Comparison of ENCODE assay signal across 19 cellular contexts in genomic region chr6:410555-411395, GRCh38. TPM values are rescaled to one million over a fixed set of nuclear protein-coding genes. Genes with fewer than 3 reads are reported as not detected.
A peak's percentile ranks its signal among the peaks of the same experiment; 100 is the strongest.
DNase-seq lines count a peak whose midpoint lies in the region; ATAC-seq and TF ChIP-seq lines count a peak whose summit lies in the region.
"Had no signal": no experiment of that assay in that cellular context is flagged by ENCODE, and none has a peak within 500 bp of the region (broad histone marks: within the 10 kb centered on the region; RNA-seq: fewer than 3 reads in every experiment).

No MANE protein-coding gene starts in this region.

- H3K4me3 Mint-ChIP-seq in T-helper 17 cell (no peak overlapping the region), GM23338 (no peak overlapping the region)
- H3K4me3 Mint-ChIP-seq: CD4-positive, alpha-beta memory T cell; naive thymus-derived CD8-positive, alpha-beta T cell; T-cell had no signal

- no peaks in the 10 kb centered on the region for H3K36me3 ChIP-seq in left lung
- H3K36me3 ChIP-seq in GM23338 (ENCODE audit: insufficient read depth): 0 out of 2 replicates have a peak, but pooled peaks cover 2% of the 10 kb centered on the region
- H3K36me3 ChIP-seq: ovary, right atrium auricular region had no signal

- peaks cover 7 to 13% of the 10 kb centered on the region in 2 donors for H3K4me1 ChIP-seq in left lung
- no peaks in the 10 kb centered on the region for H3K4me1 ChIP-seq in GM23338 (ENCODE audit: insufficient read depth)

- H4K20me1 ChIP-seq in GM23338 (replicated peaks; ENCODE audit: insufficient read depth): no peaks in the 10 kb centered on the region

- no peaks in the 10 kb centered on the region for H3K9me3 ChIP-seq in T-helper 17 cell (ENCODE audit: control insufficient read depth, low read length, poor library complexity, severe bottlenecking)
- H3K9me3 ChIP-seq in left lung: peaks cover 0 to 16% of the 10 kb centered on the region in 2 donors
- H3K9me3 ChIP-seq: ovary had no signal

- H3K4me1 Mint-ChIP-seq in T-helper 17 cell: peaks cover 3% of the 10 kb centered on the region
- peaks cover 23% of the 10 kb centered on the region for H3K4me1 Mint-ChIP-seq in GM23338

- no peaks in the 10 kb centered on the region for H3K79me2 ChIP-seq in GM23338 (replicated peaks; ENCODE audit: insufficient read depth)

- no peak for TF ChIP-seq CTCF in left lung (IDR thresholded peaks at IDR 0.05)
- no peak for TF ChIP-seq CTCF in GM23338 (conservative IDR thresholded peaks at IDR 0.05; ENCODE audit: low read depth in 2 of 2)

- no peaks in the 10 kb centered on the region for H3K9me2 ChIP-seq in GM23338 (ENCODE audit: insufficient read depth)

- H3K27ac ChIP-seq in left lung (peak overlapping the region; percentile 7 to 81), GM23338 (ENCODE audit: low read depth) (no peak overlapping the region)
- H3K27ac ChIP-seq: ovary, right atrium auricular region had no signal

- peaks cover 11% of the 10 kb centered on the region for H3K9me3 Mint-ChIP-seq in GM23338

- H3K27me3 ChIP-seq in left lung (peaks cover 0 to 17% of the 10 kb centered on the region in 2 donors), GM23338 (ENCODE audit: insufficient read depth) (no peaks in the 10 kb centered on the region)
- H3K27me3 ChIP-seq: ovary, right atrium auricular region had no signal

- intact Hi-C loops in cardiac septum (cut with DNase I): no loop called here
- intact Hi-C loops in left ventricle myocardium superior (cut with micrococcal nuclease): no loop called here
- intact Hi-C loops in left lung (cut with DNase I): no loop called here

- H2AFZ ChIP-seq in GM23338: no peak overlapping the region

- DNase-seq in cardiac septum (ENCODE audit: low spot score) (peak; percentile 38), left ventricle myocardium superior (no peak), T-helper 17 cell (no peak), left lung (peak in 1 of 2 donors; percentile 78), GM23338 (ENCODE audit: low spot score) (no peak), DMS53 treated with DMSO at 0.1 percent for 48 hours (lab: John Stamatoyannopoulos, UW; ENCODE audit: unreplicated experiment) (no peak)
- DNase-seq: activated gamma-delta T cell; CD4-positive, alpha-beta memory T cell; effector CD8-positive, alpha-beta T cell; HCEC 1CT; islet precursor cell; mesenchymal stem cell; naive thymus-derived CD8-positive, alpha-beta T cell; ovary; stimulated activated CD4-positive, alpha-beta T cell treated with anti-CD3 and anti-CD28 coated beads, Interleukin-12 subunit alpha, Interleukin-12 subunit beta, amount 100 ng/mL, for 4 hours; T-cell had no signal

- H3F3A ChIP-seq in GM23338 (replicated peaks; ENCODE audit: low read depth): no peaks in the 10 kb centered on the region

- ATAC-seq in left ventricle myocardium superior: no peak
- ATAC-seq in T-helper 17 cell: no peak
- ATAC-seq in left lung: peak; percentile 73
- ATAC-seq in GM23338: no peak
- ATAC-seq in HG02870 (IDR thresholded peaks at IDR 0.05; ENCODE audit: unreplicated experiment): no peak
- ATAC-seq: naive thymus-derived CD8-positive, alpha-beta T cell; T-cell had no signal

- H3K27ac Mint-ChIP-seq in T-helper 17 cell (peak overlapping the region; percentile 16), GM23338 (no peak overlapping the region)
- H3K27ac Mint-ChIP-seq: naive thymus-derived CD8-positive, alpha-beta T cell had no signal

- no peaks in the 10 kb centered on the region for H3K36me3 Mint-ChIP-seq in T-helper 17 cell (ENCODE audit: low read depth)
- H3K36me3 Mint-ChIP-seq in GM23338 (ENCODE audit: low read depth): peaks cover 3% of the 10 kb centered on the region; the same call in 1 of the 3 replicates

- no peaks in the 10 kb centered on the region for H3K27me3 Mint-ChIP-seq in T-helper 17 cell
- peaks cover 2% of the 10 kb centered on the region for H3K27me3 Mint-ChIP-seq in GM23338 (ENCODE audit: insufficient read depth, low read depth, poor library complexity)
- H3K27me3 Mint-ChIP-seq: CD4-positive, alpha-beta memory T cell; naive thymus-derived CD8-positive, alpha-beta T cell; T-cell had no signal

- no peak overlapping the region for H3K4me3 ChIP-seq in left lung
- H3K4me3 ChIP-seq in GM23338: no peak overlapping the region
- H3K4me3 ChIP-seq: ovary, right atrium auricular region had no signal

- no peak overlapping the region for H3K4me2 ChIP-seq in GM23338

TF ChIP-seq in GM23338, 12 proteins besides CTCF, POLR2A, EP300 and RAD21:
- no peak for TF ChIP-seq EZH2 (IDR thresholded peaks at IDR 0.05; ENCODE audit: low read depth, unreplicated experiment)

RNA-seq across cellular contexts. Expression of gene IRF4, which starts 19.2 kb away (rescaled TPM):
- total RNA-seq in cardiac septum (0.89 TPM), left ventricle myocardium superior (0.32 TPM), T-helper 17 cell (10 to 100 TPM; 16.6 to 32.8 TPM), left lung (1 to 10 TPM; 3.4 to 7.0 TPM)
- total RNA-seq in GM23338 (2014; rRNA removed; shearing (Covaris generic)): 0.97 and 1.3 TPM in 2 replicates
- polyA plus RNA-seq in GM23338 (2016; fragmentation: Nextera tagmentation; extraction: Ambion mirVana): 1.9 and 4.1 TPM in 2 replicates
- total RNA-seq: frontal cortex had no signal
